ENCODE assay signal across 21 cellular contexts in genomic region chr6:68054776-68055175, GRCh38.
"Had no signal": no experiment of that assay in that cellular context is flagged by ENCODE, and none has a peak within 500 bp of the region (broad histone marks: within the 10 kb centered on the region; RNA-seq: fewer than 3 reads in every experiment).

No MANE protein-coding gene starts in this region.

- ATAC-seq: activated CD4-positive, alpha-beta T cell treated with anti-CD3 and anti-CD28 coated beads for 36 hours; activated CD8-positive, alpha-beta T cell treated with anti-CD3 and anti-CD28 coated beads for 36 hours; effector memory CD8-positive, alpha-beta T cell; natural killer cell; T-helper 17 cell had no signal

- H3K27me3 ChIP-seq: hepatocyte, neutrophil, tibial artery, vagina had no signal

- H3K4me2 ChIP-seq: hepatocyte had no signal

- H3K4me1 ChIP-seq: left ventricle myocardium inferior, tibial artery, vagina had no signal

- DNase-seq: activated CD4-positive, alpha-beta T cell treated with anti-CD3 and anti-CD28 coated beads for 36 hours; activated CD8-positive, alpha-beta memory T cell treated with anti-CD3 and anti-CD28 coated beads, Interleukin-2, amount 50 U/mL, for 4 hours; activated CD8-positive, alpha-beta T cell treated with anti-CD3 and anti-CD28 coated beads for 36 hours; activated gamma-delta T cell; activated T-cell treated with anti-CD3 and anti-CD28 coated beads, Interleukin-2, amount 50 U/mL, for 48 hours; cerebellar nuclear complex; effector memory CD8-positive, alpha-beta T cell; kidney; left ventricle myocardium inferior; natural killer cell; posterior cingulate gyrus; retina; stimulated activated CD4-positive, alpha-beta T cell treated with anti-CD3 and anti-CD28 coated beads, Interleukin-15, amount 100 ng/mL, for 24 hours; stimulated activated CD4-positive, alpha-beta T cell treated with anti-CD3 and anti-CD28 coated beads, Interleukin-4, amount 100 ng/mL, for 1 hour; stimulated activated naive CD4-positive, alpha-beta T cell; T-helper 17 cell; tibial artery; WERI-Rb-1 had no signal

- H2AFZ ChIP-seq: hepatocyte had no signal

- H3K9me3 ChIP-seq: neutrophil, tibial artery, vagina had no signal

- H3K79me2 ChIP-seq: hepatocyte had no signal

- H3K4me3 ChIP-seq: hepatocyte, left ventricle myocardium inferior, tibial artery, vagina had no signal

- H3K36me3 ChIP-seq: left ventricle myocardium inferior, neutrophil, tibial artery, vagina, WERI-Rb-1 had no signal

- H3K27ac ChIP-seq: hepatocyte, left ventricle myocardium inferior, neutrophil, tibial artery, vagina, WERI-Rb-1 had no signal
